6 cellular contexts compared by ENCODE assay signal in genomic region chr21:26532208-26532607, GRCh38. TPM values are rescaled to one million over a fixed set of nuclear protein-coding genes. Genes with fewer than 3 reads are reported as not detected.
"Had no signal": no experiment of that assay in that cellular context is flagged by ENCODE, and none has a peak within 500 bp of the region (broad histone marks: within the 10 kb centered on the region; RNA-seq: fewer than 3 reads in every experiment).

No MANE protein-coding gene starts in this region.

- ATAC-seq: HepG2, K562 had no signal

- H3K27ac ChIP-seq: HL-60 had no signal

- H3K4me3 ChIP-seq: K562 had no signal

- DNase-seq: IMR-90 had no signal

RNA-seq across cellular contexts. Expression of gene CYYR1, which starts 40.9 kb away (rescaled TPM):
- total RNA-seq: HepG2, HT-29, HT1080, IMR-90, K562 had no signal
